Comparison of ENCODE assay signal across 8 cellular contexts in genomic region chr6:5995705-5996686, GRCh38. TPM values are rescaled to one million over a fixed set of nuclear protein-coding genes. Genes with fewer than 3 reads are reported as not detected.
A peak's percentile ranks its signal among the peaks of the same experiment; 100 is the strongest.
DNase-seq lines count a peak whose midpoint lies in the region; ATAC-seq and TF ChIP-seq lines count a peak whose summit lies in the region.

No MANE protein-coding gene starts in this region.

- H3K9me3 Mint-ChIP-seq in HFFc6 (peaks cover 3% of the 10 kb centered on the region; the same call in 1 of the 2 replicates), T-cell (peaks cover 0 to 9% (median 3%) of the 10 kb centered on the region in 3 donors)

- H3K27me3 ChIP-seq in BJ (ENCODE audit: control insufficient read depth, insufficient read depth, low read length): peaks cover 25% of the 10 kb centered on the region
- peaks cover 75% of the 10 kb centered on the region for H3K27me3 ChIP-seq in muscle layer of duodenum (ENCODE audit: low read depth, low read length)

- POLR2A ChIA-PET in BJ (lab: Charles Lee): no interaction called here
- POLR2A ChIA-PET in T-cell (lab: Charles Lee): no interaction called here

- H3K27ac ChIP-seq in muscle layer of duodenum (ENCODE audit: low read length): peak overlapping the region; percentile 1

- CTCF ChIA-PET in BJ (lab: Yijun Ruan, JAX) (no interaction called here), T-cell (lab: Charles Lee) (no interaction called here)

- H3K9me3 ChIP-seq in muscle layer of duodenum (ENCODE audit: control insufficient read depth in 1 of 2, low read length in 2 of 2): peaks cover 0 to 2% of the 10 kb centered on the region in 2 donors

- H3K27me3 Mint-ChIP-seq in HFFc6 (ENCODE audit: insufficient read depth): peaks cover 39% of the 10 kb centered on the region
- H3K27me3 Mint-ChIP-seq in T-cell: peaks cover 77 to 87% of the 10 kb centered on the region in 2 donors

- ATAC-seq in T-cell (replicated peaks in 1 of 4) (peak in 2 of 4 experiments; percentile 15 to 26), GM18520 (IDR thresholded peaks at IDR 0.05; ENCODE audit: unreplicated experiment) (no peak)

- H3K4me3 ChIP-seq in BJ (ENCODE audit: low read depth, low read length) (peak overlapping the region; percentile 64), epithelial cell of proximal tubule (ENCODE audit: low read depth, low read length) (peak overlapping the region; percentile 63), muscle layer of duodenum (ENCODE audit: low read depth in 1 of 2, low read length in 2 of 2) (peak overlapping the region; percentile 57 to 79)

- H3K4me3 Mint-ChIP-seq in HFFc6 (peak overlapping the region; percentile 97), T-cell (peak overlapping the region; percentile 82 to 89 (median 83))

- DNase-seq in BJ (ENCODE audit: low read depth) (no peak), HFFc6 (peak; percentile 19), T-cell (no peak), epithelial cell of proximal tubule (ENCODE audit: low read depth) (no peak)
- DNase-seq in activated CD4-positive, CD25-positive, alpha-beta regulatory T cell treated with anti-CD3 and anti-CD28 coated beads, Interleukin-2, amount 50 U/mL, for 72 hours: no peak
- DNase-seq in stimulated activated naive CD4-positive, alpha-beta T cell treated with Interleukin-2 at 50 U/mL for 16 hours (lab: John Stamatoyannopoulos, UW): no peak

- H3K36me3 ChIP-seq in BJ (ENCODE audit: control insufficient read depth, insufficient read depth, low read length) (no peaks in the 10 kb centered on the region), muscle layer of duodenum (ENCODE audit: control insufficient read depth in 1 of 2, insufficient read depth in 2 of 2, low read length in 2 of 2) (no peaks in the 10 kb centered on the region)

- H3K36me3 Mint-ChIP-seq in HFFc6 (ENCODE audit: low read depth) (no peaks in the 10 kb centered on the region; the same call in 1 of the 2 replicates), T-cell (peaks cover 8% of the 10 kb centered on the region)

- TF ChIP-seq CTCF in BJ (IDR thresholded peaks at IDR 0.05; ENCODE audit: insufficient read depth, low read depth, low read length) (peak; percentile 66), HFFc6 (IDR thresholded peaks at IDR 0.05) (peak; percentile 47), epithelial cell of proximal tubule (conservative IDR thresholded peaks at IDR 0.05; ENCODE audit: low read depth, low read length) (peak; percentile 11)

- H3K4me1 Mint-ChIP-seq in HFFc6 (ENCODE audit: low read depth) (peaks cover 28% of the 10 kb centered on the region), T-cell (peaks cover 53 to 66% (median 58%) of the 10 kb centered on the region in 3 donors)

- H3K4me1 ChIP-seq in muscle layer of duodenum (ENCODE audit: control insufficient read depth in 1 of 2, insufficient read depth in 2 of 2, low read length in 2 of 2): peaks cover 4 to 27% of the 10 kb centered on the region in 2 donors

- peak overlapping the region; percentile 52; the same call in 1 of the 2 replicates for H3K27ac Mint-ChIP-seq in HFFc6
- peak overlapping the region in 1 of 2 donors; percentile 36 for H3K27ac Mint-ChIP-seq in T-cell

RNA-seq across cellular contexts. Expression of gene NRN1, which starts 10.7 kb away (rescaled TPM):
- 1.0 and 1.1 TPM in 2 replicates for polyA plus RNA-seq in BJ (2011; rRNA removed)
- polyA minus RNA-seq in BJ (2011; rRNA and poly(A)+ RNA removed): 0.15 and 0.33 TPM in 2 replicates
- not detected for total RNA-seq in HFFc6 (2021; fragmentation: NEBNext Ultra II Directional; extraction: Animal tissue kit (Norgen Biotek cat#: 25700))
- total RNA-seq in T-cell (under 1 TPM in 2 of 5 donors, not detected in 3; 0.13 to 0.33 TPM), epithelial cell of proximal tubule (0.72 and 1.1 TPM in 2 replicates)

Comparison
In these comparisons a context has a peak if more than half of its experiments do, and no peak if none do; other contexts are left out.
1. CTCF ChIP-seq: peak in every context shown above with its lines; median percentile 66 in BJ; 47 in HFFc6; 11 in epithelial cell of proximal tubule.